In the genomic region with DNA sequence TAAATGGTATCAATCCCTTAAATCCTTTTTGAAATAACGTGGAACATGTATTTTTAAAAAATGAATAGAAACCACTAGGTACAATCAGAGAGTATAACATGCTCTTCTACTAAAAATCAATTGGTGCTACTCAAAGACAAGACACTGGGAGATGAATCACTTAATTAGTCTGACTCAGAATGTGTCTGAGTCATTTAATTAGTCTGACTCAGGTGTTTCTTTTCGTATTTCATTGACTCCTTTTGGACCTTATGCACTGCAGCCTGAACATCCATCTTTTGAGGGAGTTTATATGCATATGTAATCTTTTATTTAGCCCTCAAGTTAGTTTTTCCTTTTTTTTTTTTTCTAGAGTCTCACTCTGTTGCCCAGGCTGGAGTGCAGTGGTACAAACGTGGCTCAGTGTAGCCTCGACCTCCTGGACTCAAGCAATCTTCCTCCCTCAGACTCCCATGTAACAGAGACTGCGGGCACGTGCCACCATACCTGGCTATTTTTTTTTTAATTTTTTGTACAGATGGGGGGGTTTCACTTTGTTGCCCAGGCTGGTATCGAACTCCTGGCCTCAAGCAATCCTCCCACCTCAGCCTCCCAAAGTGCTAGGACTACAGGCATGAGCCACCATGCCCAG, we compare ENCODE assay signal across 9 cellular contexts. TPM values are rescaled to one million over a fixed set of nuclear protein-coding genes. Genes with fewer than 3 reads are reported as not detected.
DNase-seq lines count a peak whose midpoint lies in the region; ATAC-seq and TF ChIP-seq lines count a peak whose summit lies in the region.
"Had no signal": no experiment of that assay in that cellular context is flagged by ENCODE, and none has a peak within 500 bp of the region (broad histone marks: within the 10 kb centered on the region; RNA-seq: fewer than 3 reads in every experiment).

No MANE protein-coding gene starts in this region.

- DNase-seq in GM04504 (ENCODE audit: low read depth) = peak; percentile 60
- peak; percentile 76 for DNase-seq in HCT116 (ENCODE audit: low read depth, low spot score)
- peak; percentile 91 for DNase-seq in RKO (ENCODE audit: low spot score)
- DNase-seq in kidney epithelial cell (ENCODE audit: low read depth) = peak; percentile 41
- no peak for DNase-seq in dedifferentiated amniotic fluid mesenchymal stem cell (ENCODE audit: extremely low spot score)
- DNase-seq in HEK293T (ENCODE audit: extremely low spot score) = no peak
- DNase-seq in CD1c-positive myeloid dendritic cell (ENCODE audit: extremely low spot score) = no peak
- no peak for DNase-seq in NCI-H748 (lab: John Stamatoyannopoulos, UW; ENCODE audit: unreplicated experiment)
- DNase-seq: T1000 had no signal

- ATAC-seq in HCT116 = peak; percentile 90

- CTCF ChIA-PET in HCT116 (lab: Charles Lee) (interaction anchor here (2.5 kb wide), 1 partner anchor 9 kb away, joined by 10 read pairs; no protein-coding TSS in a partner anchor), HEK293T (lab: Yijun Ruan, JAX) (no interaction called here)

- H3K4me3 ChIP-seq in HCT116 (replicated peaks in 1 of 2; ENCODE audit: low read depth in 1 of 2, low read length in 2 of 2) = peak overlapping the region in 1 of 2 experiments; percentile 12; a peak in 1 of 4 replicates
- H3K4me3 ChIP-seq in kidney epithelial cell (ENCODE audit: low read depth, low read length) = no peak overlapping the region

- H3K4me2 ChIP-seq in HCT116 (ENCODE audit: low read length) = peak overlapping the region; percentile 60

- peak overlapping the region; percentile 17; the same call in 1 of the 2 replicates for H3K9ac ChIP-seq in HCT116 (ENCODE audit: low read length)

- H2AFZ ChIP-seq in HCT116 (ENCODE audit: low read depth, low read length, poor library complexity, severe bottlenecking) = no peak overlapping the region

- TF ChIP-seq POLR2A in HCT116 (IDR thresholded peaks at IDR 0.05; ENCODE audit: borderline replicate concordance, extremely low read depth, insufficient read depth, insufficient read length) = no peak

- H3K4me1 ChIP-seq in HCT116 (ENCODE audit: control insufficient read depth in 1 of 2, insufficient read depth in 2 of 2, low read length in 2 of 2) = peaks cover 13 to 23% of the 10 kb centered on the region in 2 experiments

- intact Hi-C loops in HCT116 (cut with micrococcal nuclease) = no loop called here

- no peaks in the 10 kb centered on the region; the same call in 1 of the 2 replicates for H3K9me2 ChIP-seq in HCT116 (ENCODE audit: insufficient read depth)

- H3K79me2 ChIP-seq in HCT116 (ENCODE audit: insufficient read depth, low read length) = peaks cover 12% of the 10 kb centered on the region

- no peaks in the 10 kb centered on the region for H4K20me1 ChIP-seq in HCT116 (ENCODE audit: insufficient read depth)

- TF ChIP-seq RAD21 in HCT116 (IDR thresholded peaks at IDR 0.05; ENCODE audit: low read depth) = no peak

- no peaks in the 10 kb centered on the region for H3K9me3 ChIP-seq in HCT116 (ENCODE audit: control insufficient read depth in 1 of 2, insufficient read depth in 1 of 2, low read depth in 1 of 2, low read length in 2 of 2)

- peak overlapping the region; percentile 25; the same call in 1 of the 2 replicates for H3K27ac ChIP-seq in HCT116 (ENCODE audit: low read depth, low read length)

- RAD21 ChIA-PET in HCT116 (lab: Charles Lee; ENCODE audit: low non-redundant PET in 1 of 2, low total read pairs in 2 of 2, uncharacterized antibody in 2 of 2, unreplicated experiment in 2 of 2) = no interaction called here

- POLR2A ChIA-PET in HCT116 (lab: Charles Lee) = no interaction called here
- POLR2A ChIA-PET in HEK293T (lab: Yijun Ruan, JAX) = no interaction called here

- H3K27me3 ChIP-seq in HCT116 (ENCODE audit: insufficient read depth, low read length) = no peaks in the 10 kb centered on the region
- no peaks in the 10 kb centered on the region for H3K27me3 ChIP-seq in kidney epithelial cell (ENCODE audit: control insufficient read depth, insufficient read depth, low read length)

- peaks cover 0 to 3% of the 10 kb centered on the region in 2 experiments; a peak in 2 of 4 replicates for H3K36me3 ChIP-seq in HCT116 (ENCODE audit: control insufficient read depth in 1 of 2, insufficient read depth in 2 of 2, low read length in 2 of 2)
- no peaks in the 10 kb centered on the region for H3K36me3 ChIP-seq in kidney epithelial cell (ENCODE audit: control insufficient read depth, insufficient read depth, low read length)

- TF ChIP-seq CTCF in HCT116 (IDR thresholded peaks at IDR 0.05 in 2 of 3, conservative IDR thresholded peaks at IDR 0.05 in 1 of 3; ENCODE audit: borderline replicate concordance in 1 of 3, insufficient read depth in 1 of 3, low read depth in 2 of 3, low read length in 2 of 3) (no peak), kidney epithelial cell (IDR thresholded peaks at IDR 0.05; ENCODE audit: insufficient read depth, low read length, poor library complexity, severe bottlenecking) (no peak)

- BruUV-seq in HCT116 (replicated peaks; lab: Mats Ljungman, UMichigan) = no TSS peak

TF ChIP-seq in HCT116, 20 proteins besides CTCF, POLR2A, EP300 and RAD21 (continues in another document):
- TF ChIP-seq ELF1 (IDR thresholded peaks at IDR 0.05; ENCODE audit: borderline replicate concordance, low read depth) (no peak), FOSL1 (IDR thresholded peaks at IDR 0.05; ENCODE audit: low read depth) (peak; percentile 99), YY1 (IDR thresholded peaks at IDR 0.05; ENCODE audit: extremely low read depth, insufficient replicate concordance, low read depth, low read length) (no peak), SIN3A (IDR thresholded peaks at IDR 0.05; ENCODE audit: low read depth) (no peak), SP1 (IDR thresholded peaks at IDR 0.05; ENCODE audit: low read depth) (peak; percentile 77), MAX (IDR thresholded peaks at IDR 0.05) (no peak; the same call in 1 of the 2 replicates), EZH2phosphoT487 (IDR thresholded peaks at IDR 0.05; ENCODE audit: borderline replicate concordance) (no peak), EGR1 (IDR thresholded peaks at IDR 0.05; ENCODE audit: low read depth) (no peak), ZBTB33 (IDR thresholded peaks at IDR 0.05; ENCODE audit: extremely low read depth, insufficient replicate concordance, low read length) (no peak), EZH2 (IDR thresholded peaks at IDR 0.05) (no peak)

TF ChIP-seq in HEK293T, 16 proteins besides CTCF, POLR2A, EP300 and RAD21:
- TF ChIP-seq HDGF (IDR thresholded peaks at IDR 0.05; ENCODE audit: borderline replicate concordance) = no peak
- no peak for TF ChIP-seq SUZ12 (IDR thresholded peaks at IDR 0.05)
- no peak for TF ChIP-seq L3MBTL2 (conservative IDR thresholded peaks at IDR 0.05)
- TF ChIP-seq FOXA1 (IDR thresholded peaks at IDR 0.05) = no peak
- TF ChIP-seq TARDBP (IDR thresholded peaks at IDR 0.05) = no peak
- no peak for TF ChIP-seq FOXM1 (IDR thresholded peaks at IDR 0.05; ENCODE audit: borderline replicate concordance)
- TF ChIP-seq ELF4 (IDR thresholded peaks at IDR 0.05) = no peak
- no peak for TF ChIP-seq FOXK2 (IDR thresholded peaks at IDR 0.05)
- no peak for TF ChIP-seq LEF1 (IDR thresholded peaks at IDR 0.05; ENCODE audit: borderline replicate concordance)
- TF ChIP-seq BHLHE40 (IDR thresholded peaks at IDR 0.05; ENCODE audit: borderline replicate concordance) = no peak
- no peak for TF ChIP-seq PKNOX1 (IDR thresholded peaks at IDR 0.05)
- no peak for TF ChIP-seq ARNT (IDR thresholded peaks at IDR 0.05)
- no peak for TF ChIP-seq NFRKB (IDR thresholded peaks at IDR 0.05)
- TF ChIP-seq SP1 (IDR thresholded peaks at IDR 0.05) = no peak
- TF ChIP-seq CTBP1 (IDR thresholded peaks at IDR 0.05; ENCODE audit: borderline replicate concordance) = no peak
- no peak for TF ChIP-seq ZNF384 (IDR thresholded peaks at IDR 0.05)

RNA-seq across cellular contexts. Expression of gene PPP4R3B, which starts 26.5 kb away (rescaled TPM):
- total RNA-seq in HCT116 (2021; ENCODE audit: unreplicated experiment) (40.8 TPM), kidney epithelial cell (42.5 and 48.1 TPM in 2 replicates)
- polyA plus RNA-seq in HCT116 (2012) = 11.8 and 14.1 TPM in 2 replicates

Comparison
In these comparisons a context has a peak if more than half of its experiments do, and no peak if none do; other contexts are left out.
1. DNase-seq: peak in GM04504 (single experiment), HCT116 (single experiment), RKO (single experiment) and kidney epithelial cell (single experiment); none in dedifferentiated amniotic fluid mesenchymal stem cell (single experiment), HEK293T (single experiment), CD1c-positive myeloid dendritic cell (single experiment) and NCI-H748 (single experiment).